ENCODE assay signal across 1 cellular context in the genomic region with DNA sequence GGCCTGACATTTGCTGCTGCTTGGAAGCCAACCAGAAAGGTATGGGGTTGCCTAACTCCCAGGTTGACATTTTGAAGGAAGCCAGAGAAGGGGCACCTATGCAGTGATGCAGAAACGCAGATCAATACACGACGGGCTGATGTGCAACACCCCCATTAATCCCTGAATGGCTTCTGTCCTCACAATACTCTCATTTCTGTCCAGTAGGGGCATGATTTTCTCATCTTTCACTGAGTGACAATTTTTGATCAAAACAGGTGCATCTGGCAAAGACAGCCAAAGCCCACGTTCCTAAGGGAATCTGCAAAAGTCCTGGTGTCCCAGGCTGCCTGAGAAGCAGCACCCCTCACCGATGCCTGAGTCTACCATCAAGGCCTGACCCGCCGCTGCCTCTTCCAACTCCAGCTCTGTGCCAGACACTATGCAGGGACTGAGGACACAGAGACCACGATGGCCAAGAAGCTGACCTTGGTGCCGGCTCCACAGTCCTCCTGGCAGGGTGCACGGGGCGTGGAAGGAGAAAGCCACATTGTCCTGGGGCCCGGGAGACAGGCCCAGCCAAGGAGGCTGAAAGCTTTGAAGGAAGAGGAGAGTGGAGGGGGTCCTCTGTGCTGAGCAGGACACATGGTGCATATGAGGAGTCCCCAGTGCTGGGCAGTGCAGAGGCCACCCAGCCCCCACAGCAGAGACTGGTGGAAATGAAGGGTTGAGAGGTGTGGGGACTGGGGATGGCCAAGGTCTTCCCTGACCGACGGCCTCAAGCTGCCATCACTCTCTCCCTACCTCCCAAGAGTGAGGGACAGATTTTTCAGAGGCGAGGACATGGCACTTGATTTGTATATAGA.
TF ChIP-seq lines count a peak whose summit lies in the region.

No MANE protein-coding gene starts in this region.

TF ChIP-seq in H1, 55 proteins besides CTCF, POLR2A, EP300 and RAD21 (continued from another document):
- TF ChIP-seq, protein P1, sequence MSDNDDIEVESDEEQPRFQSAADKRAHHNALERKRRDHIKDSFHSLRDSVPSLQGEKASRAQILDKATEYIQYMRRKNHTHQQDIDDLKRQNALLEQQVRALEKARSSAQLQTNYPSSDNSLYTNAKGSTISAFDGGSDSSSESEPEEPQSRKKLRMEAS (IDR thresholded peaks at IDR 0.05): no peak
- no peak for TF ChIP-seq HDAC6 (IDR thresholded peaks at IDR 0.05; ENCODE audit: low read depth, low read length)
- TF ChIP-seq, protein P2, sequence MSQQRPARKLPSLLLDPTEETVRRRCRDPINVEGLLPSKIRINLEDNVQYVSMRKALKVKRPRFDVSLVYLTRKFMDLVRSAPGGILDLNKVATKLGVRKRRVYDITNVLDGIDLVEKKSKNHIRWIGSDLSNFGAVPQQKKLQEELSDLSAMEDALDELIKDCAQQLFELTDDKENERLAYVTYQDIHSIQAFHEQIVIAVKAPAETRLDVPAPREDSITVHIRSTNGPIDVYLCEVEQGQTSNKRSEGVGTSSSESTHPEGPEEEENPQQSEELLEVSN (IDR thresholded peaks at IDR 0.05): no peak
- TF ChIP-seq RFX5 (IDR thresholded peaks at IDR 0.05; ENCODE audit: borderline replicate concordance, low read depth, low read length): no peak
- TF ChIP-seq ZNF274 (IDR thresholded peaks at IDR 0.05; ENCODE audit: borderline replicate concordance, extremely low read depth, low read length): no peak
